ENCODE assay signal across 19 cellular contexts in genomic region chr16:23676924-23677480, GRCh38. TPM values are rescaled to one million over a fixed set of nuclear protein-coding genes. Genes with fewer than 3 reads are reported as not detected.
DNase-seq lines count a peak whose midpoint lies in the region; ATAC-seq and TF ChIP-seq lines count a peak whose summit lies in the region.
"Had no signal": no experiment of that assay in that cellular context is flagged by ENCODE, and none has a peak within 500 bp of the region (broad histone marks: within the 10 kb centered on the region; RNA-seq: fewer than 3 reads in every experiment).

No MANE protein-coding gene starts in this region.

- H3K27me3 ChIP-seq in ACC112 (ENCODE audit: insufficient read depth, low read length) = no peaks in the 10 kb centered on the region
- H3K27me3 ChIP-seq: gastroesophageal sphincter had no signal

- H3K27ac Mint-ChIP-seq in Calu3 (ENCODE audit: unreplicated experiment) = peak overlapping the region; percentile 97
- no peak overlapping the region for H3K27ac Mint-ChIP-seq in activated B cell treated with CpG ODN at 0.5 μM for 24 hours
- H3K27ac Mint-ChIP-seq in naive B cell = peak overlapping the region in 1 of 6 donors; percentile 66

- H3K4me1 Mint-ChIP-seq in Calu3 (ENCODE audit: low read depth, unreplicated experiment) = peaks cover 29% of the 10 kb centered on the region
- peaks cover 17% of the 10 kb centered on the region for H3K4me1 Mint-ChIP-seq in activated B cell treated with CpG ODN at 0.5 μM for 24 hours
- H3K4me1 Mint-ChIP-seq in naive B cell = peaks cover 16 to 19% (median 16%) of the 10 kb centered on the region in 3 donors

- CTCF ChIA-PET in Calu3 (lab: Charles Lee) = interaction anchor here (0.6 to 3.9 kb wide), 6 partner anchors 21 to 1445 kb away, joined by 3 to 19 read pairs (median 4); partner anchors contain the start of genes DCTN5 and PALB2
- CTCF ChIA-PET in activated B cell treated with CpG ODN at 0.5 μM for 24 hours (lab: Charles Lee) = interaction anchor here (1.1 to 2.0 kb wide), 3 partner anchors 51 to 828 kb away, joined by 3 to 7 read pairs (median 4); no protein-coding TSS in a partner anchor

- H3K27me3 Mint-ChIP-seq in Calu3 (ENCODE audit: unreplicated experiment) = no peaks in the 10 kb centered on the region
- no peaks in the 10 kb centered on the region for H3K27me3 Mint-ChIP-seq in activated B cell treated with CpG ODN at 0.5 μM for 24 hours
- H3K27me3 Mint-ChIP-seq in naive B cell = peaks cover 0 to 12% (median 0%) of the 10 kb centered on the region in 3 donors

- H3K4me3 ChIP-seq in ACC112 (ENCODE audit: low read depth, low read length) = no peak overlapping the region
- H3K4me3 ChIP-seq: gastroesophageal sphincter, HAP-1, prostate gland, thoracic aorta had no signal

- POLR2A ChIA-PET in activated B cell treated with CpG ODN at 0.5 μM for 24 hours (lab: Charles Lee) = no interaction called here

- peak overlapping the region; percentile 3; the same call in 1 of the 2 replicates for H3K27ac ChIP-seq in ACC112 (ENCODE audit: low read depth, low read length)
- H3K27ac ChIP-seq: gastroesophageal sphincter, HL-60, prostate gland, thoracic aorta had no signal

- H2AFZ ChIP-seq in ACC112 (ENCODE audit: low read length, unreplicated experiment) = no peak overlapping the region

- H3K9me3 Mint-ChIP-seq in Calu3 (ENCODE audit: low read depth, unreplicated experiment) (no peaks in the 10 kb centered on the region), activated B cell treated with CpG ODN at 0.5 μM for 24 hours (no peaks in the 10 kb centered on the region), naive B cell (no peaks in the 10 kb centered on the region)

- ATAC-seq in activated B cell treated with CpG ODN at 0.5 μM for 24 hours (ENCODE audit: low read depth) (no peak), naive B cell (ENCODE audit: low read depth in 2 of 2) (no peak), GM18498 (IDR thresholded peaks at IDR 0.05; ENCODE audit: unreplicated experiment) (no peak), GM19467 (IDR thresholded peaks at IDR 0.05; ENCODE audit: unreplicated experiment) (no peak)
- ATAC-seq: gastroesophageal sphincter had no signal

- intact Hi-C loops in Calu3 (cut with micrococcal nuclease; ENCODE audit: unreplicated experiment) (loop anchor here (10.0 kb wide), 1 partner anchor 128 kb away; no protein-coding TSS in a partner anchor), activated B cell treated with CpG ODN at 0.5 μM for 24 hours (cut with micrococcal nuclease) (no loop called here)

- peaks cover 35% of the 10 kb centered on the region for H3K79me2 ChIP-seq in ACC112 (ENCODE audit: control insufficient read depth, insufficient read depth, low read length, unreplicated experiment)

- DNase-seq in Calu3 (no peak), activated B cell treated with CpG ODN at 0.5 μM for 24 hours (no peak), naive B cell (no peak), NCI-H2227 (lab: John Stamatoyannopoulos, UW; ENCODE audit: unreplicated experiment) (no peak)
- no peak for DNase-seq in activated CD4-positive, CD25-positive, alpha-beta regulatory T cell treated with anti-CD3 and anti-CD28 coated beads, Interleukin-2, amount 50 U/mL, for 72 hours
- DNase-seq: C1 segment of cervical spinal cord; effector CD8-positive, alpha-beta T cell; NCI-H1694; NCI-H524 treated with DMSO at 0.1 percent for 48 hours; T-helper 9 cell had no signal

- peaks cover 47% of the 10 kb centered on the region for H3K36me3 Mint-ChIP-seq in Calu3 (ENCODE audit: insufficient read depth, unreplicated experiment)
- peaks cover 21% of the 10 kb centered on the region for H3K36me3 Mint-ChIP-seq in activated B cell treated with CpG ODN at 0.5 μM for 24 hours (ENCODE audit: low read depth)
- H3K36me3 Mint-ChIP-seq in naive B cell = peaks cover 0 to under 1% of the 10 kb centered on the region in 2 donors

- TF ChIP-seq CTCF in Calu3 (IDR thresholded peaks at IDR 0.05; ENCODE audit: unreplicated experiment) (no peak), activated B cell treated with CpG ODN at 0.5 μM for 24 hours (IDR thresholded peaks at IDR 0.05) (no peak)

- H3K4me3 Mint-ChIP-seq in Calu3 (ENCODE audit: low read depth, unreplicated experiment) = no peak overlapping the region
- H3K4me3 Mint-ChIP-seq in activated B cell treated with CpG ODN at 0.5 μM for 24 hours = peak overlapping the region; percentile 85
- peak overlapping the region in 6 of 8 donors; percentile 26 to 91 (median 79) for H3K4me3 Mint-ChIP-seq in naive B cell

- H3K36me3 ChIP-seq in ACC112 (ENCODE audit: insufficient read depth, low read length) = peaks cover 17% of the 10 kb centered on the region
- H3K36me3 ChIP-seq: prostate gland, thoracic aorta had no signal

- BruUV-seq in Calu3 (replicated peaks; lab: Mats Ljungman, UMichigan) = no TSS peak

- peaks cover 44% of the 10 kb centered on the region for H3K4me1 ChIP-seq in ACC112 (ENCODE audit: control insufficient read depth, insufficient read depth, low read length, unreplicated experiment)
- H3K4me1 ChIP-seq: prostate gland had no signal

RNA-seq across cellular contexts. Expression of gene PLK1, which starts 1.7 kb away (rescaled TPM):
- total RNA-seq in Calu3 (2022) = 122 and 136 TPM in 2 replicates
- total RNA-seq in activated B cell treated with CpG ODN at 0.5 μM for 24 hours = 2.3 and 3.9 TPM in 2 replicates
- polyA plus RNA-seq in naive B cell (ENCODE audit: low read depth in 6 of 6) = under 1 TPM in 3 of 6 donors, not detected in 3; 0.27 to 0.96 (median 0.45) TPM

RNA-seq across cellular contexts. Expression of gene DCTN5, which starts 35.7 kb away (rescaled TPM):
- total RNA-seq in Calu3 (2022) (152 and 155 TPM in 2 replicates), activated B cell treated with CpG ODN at 0.5 μM for 24 hours (62.8 and 64.1 TPM in 2 replicates)
- polyA plus RNA-seq in naive B cell (ENCODE audit: low read depth in 6 of 6) = 10 to 100 TPM; 28.0 to 61.6 (median 48.4) TPM

RNA-seq across cellular contexts. Expression of gene PALB2, which starts 35.9 kb away (rescaled TPM):
- total RNA-seq in Calu3 (2022) = 28.0 and 30.6 TPM in 2 replicates
- 16.0 and 19.8 TPM in 2 replicates for total RNA-seq in activated B cell treated with CpG ODN at 0.5 μM for 24 hours
- polyA plus RNA-seq in naive B cell (ENCODE audit: low read depth in 6 of 6) = 1 to 10 TPM; 2.4 to 10.0 (median 6.2) TPM

RNA-seq across cellular contexts. Expression of gene ERN2, which starts 36.0 kb away (rescaled TPM):
- 3.2 and 9.3 TPM in 2 replicates for total RNA-seq in Calu3 (2022)
- not detected in 2 replicates for total RNA-seq in activated B cell treated with CpG ODN at 0.5 μM for 24 hours
- polyA plus RNA-seq in naive B cell (ENCODE audit: low read depth in 6 of 6) = not detected
- total RNA-seq: mononuclear cell had no signal

Comparison
In these comparisons a context has a peak if more than half of its experiments do, and no peak if none do; other contexts are left out.
1. RNA of gene PLK1, which starts 1.7 kb away (total RNA-seq): 122 to 136 TPM in Calu3; 2.3 to 3.9 TPM in activated B cell treated with CpG ODN at 0.5 μM for 24 hours; every median in the first group is over 10 times any median in the second.